9 cellular contexts compared by ENCODE assay signal in genomic region chr12:6964605-6965025, GRCh38. TPM values are rescaled to one million over a fixed set of nuclear protein-coding genes. Genes with fewer than 3 reads are reported as not detected.
A peak's percentile ranks its signal among the peaks of the same experiment; 100 is the strongest.
DNase-seq lines count a peak whose midpoint lies in the region; ATAC-seq and TF ChIP-seq lines count a peak whose summit lies in the region.
"Had no signal": no experiment of that assay in that cellular context is flagged by ENCODE, and none has a peak within 500 bp of the region (broad histone marks: within the 10 kb centered on the region; RNA-seq: fewer than 3 reads in every experiment).

No MANE protein-coding gene starts in this region.

- H3K4me3 ChIP-seq in ACC112 (ENCODE audit: low read depth, low read length) (no peak overlapping the region), testis (no peak overlapping the region)

- H3K27ac Mint-ChIP-seq in central memory CD8-positive, alpha-beta T cell (ENCODE audit: low read depth), result peak overlapping the region; percentile 55
- H3K27ac Mint-ChIP-seq in natural killer cell, result peak overlapping the region; percentile 80 to 82

- no peak for TF ChIP-seq CTCF in natural killer cell (IDR thresholded peaks at IDR 0.05)
- TF ChIP-seq CTCF in testis (IDR thresholded peaks at IDR 0.05), result no peak

- TF ChIP-seq POLR2A in testis (IDR thresholded peaks at IDR 0.05), result no peak

- H3K27me3 Mint-ChIP-seq in central memory CD8-positive, alpha-beta T cell, result no peaks in the 10 kb centered on the region
- no peaks in the 10 kb centered on the region for H3K27me3 Mint-ChIP-seq in natural killer cell (ENCODE audit: low read depth in 2 of 2)

- H3K9me3 ChIP-seq in KOPT-K1 (ENCODE audit: insufficient read depth, low read length, poor library complexity, severe bottlenecking), result no peaks in the 10 kb centered on the region
- H3K9me3 ChIP-seq in testis, result no peaks in the 10 kb centered on the region

- H3K27me3 ChIP-seq in ACC112 (ENCODE audit: insufficient read depth, low read length) (no peaks in the 10 kb centered on the region), testis (no peaks in the 10 kb centered on the region)

- intact Hi-C loops in natural killer cell (cut with micrococcal nuclease), result loop anchor here (1.0 kb wide), 2 partner anchors 20 to 40 kb away; partner anchors contain the start of gene C12orf57
- intact Hi-C loops in testis (cut with DNase I; ENCODE audit: low total_unique reads), result no loop called here

- peaks cover 47% of the 10 kb centered on the region for H3K4me1 Mint-ChIP-seq in central memory CD8-positive, alpha-beta T cell
- peaks cover 32 to 43% of the 10 kb centered on the region in 2 donors for H3K4me1 Mint-ChIP-seq in natural killer cell

- peaks cover 21% of the 10 kb centered on the region for H3K79me2 ChIP-seq in ACC112 (ENCODE audit: control insufficient read depth, insufficient read depth, low read length, unreplicated experiment)

- H3K36me3 ChIP-seq in ACC112 (ENCODE audit: insufficient read depth, low read length), result peaks cover 12% of the 10 kb centered on the region; the same call in 1 of the 2 replicates
- H3K36me3 ChIP-seq in KOPT-K1 (ENCODE audit: insufficient read depth, low read length), result peaks cover 73% of the 10 kb centered on the region
- no peaks in the 10 kb centered on the region for H3K36me3 ChIP-seq in testis (ENCODE audit: low read depth, missing control alignments)

- no peak overlapping the region for H2AFZ ChIP-seq in ACC112 (ENCODE audit: low read length, unreplicated experiment)

- H3K36me3 Mint-ChIP-seq in central memory CD8-positive, alpha-beta T cell (ENCODE audit: insufficient read depth), result peaks cover 51% of the 10 kb centered on the region
- peaks cover 6% of the 10 kb centered on the region for H3K36me3 Mint-ChIP-seq in natural killer cell

- DNase-seq in central memory CD8-positive, alpha-beta T cell (ENCODE audit: low spot score in 2 of 2), result no peak
- DNase-seq in natural killer cell, result no peak
- DNase-seq in NOMO-1 treated with dmso at 0.1 percent for 144 hours (lab: John Stamatoyannopoulos, UW; ENCODE audit: unreplicated experiment), result no peak
- no peak for DNase-seq in testis
- no peak for DNase-seq in NCI-H187 treated with DMSO at 0.1 percent for 48 hours (lab: John Stamatoyannopoulos, UW)

- peaks cover 27% of the 10 kb centered on the region for H3K4me1 ChIP-seq in ACC112 (ENCODE audit: control insufficient read depth, insufficient read depth, low read length, unreplicated experiment)
- H3K4me1 ChIP-seq in testis, result peaks cover 33% of the 10 kb centered on the region

- no peak for ATAC-seq in central memory CD8-positive, alpha-beta T cell (replicated peaks; ENCODE audit: extremely low read depth, poor library complexity, severe bottlenecking)
- ATAC-seq in natural killer cell, result no peak
- ATAC-seq in GM18858 (IDR thresholded peaks at IDR 0.05; ENCODE audit: unreplicated experiment), result no peak

- 63 to 75% methylated on average over 5 to 8 of the region's 8 CpGs for WGBS in testis, 2 donors

- H3K27ac ChIP-seq in ACC112 (ENCODE audit: low read depth, low read length), result peak overlapping the region; percentile 15; the same call in 1 of the 2 replicates
- peak overlapping the region; percentile 59 for H3K27ac ChIP-seq in KOPT-K1 (ENCODE audit: low read depth, low read length, poor library complexity, severe bottlenecking)
- H3K27ac ChIP-seq in testis, result peak overlapping the region in 1 of 2 donors; percentile 79

- no peaks in the 10 kb centered on the region for H3K9me3 Mint-ChIP-seq in central memory CD8-positive, alpha-beta T cell
- H3K9me3 Mint-ChIP-seq in natural killer cell, result no peaks in the 10 kb centered on the region

- no peak overlapping the region for H3K4me3 Mint-ChIP-seq in central memory CD8-positive, alpha-beta T cell
- H3K4me3 Mint-ChIP-seq in natural killer cell, result no peak overlapping the region

RNA-seq across cellular contexts. Expression of gene PHB2, which starts 5.8 kb away (rescaled TPM):
- total RNA-seq in natural killer cell, result 100 to 1,000 TPM; 123 to 133 (median 127) TPM
- 100 to 1,000 TPM; 118 to 153 TPM for total RNA-seq in testis
- polyA plus RNA-seq in testis (ENCODE audit: insufficient read depth, low read depth, low replicate concordance), result 97.3 TPM

RNA-seq across cellular contexts. Expression of gene EMG1, which starts 6.1 kb away (rescaled TPM):
- 10 to 100 TPM; 22.1 to 30.4 (median 23.3) TPM for total RNA-seq in natural killer cell
- total RNA-seq in testis, result 10 to 100 TPM; 40.2 to 45.5 TPM
- 36.7 TPM for polyA plus RNA-seq in testis (ENCODE audit: insufficient read depth, low read depth, low replicate concordance)

RNA-seq across cellular contexts. Expression of gene PTPN6, which starts 13.5 kb away (rescaled TPM):
- total RNA-seq in natural killer cell (100 to 1,000 TPM; 279 to 357 (median 312) TPM), testis (1 to 10 TPM; 3.7 to 9.1 TPM)
- 19.1 TPM for polyA plus RNA-seq in testis (ENCODE audit: insufficient read depth, low read depth, low replicate concordance)

RNA-seq across cellular contexts. Expression of gene C12orf57, which starts 20.8 kb away (rescaled TPM):
- total RNA-seq in natural killer cell (100 to 1,000 TPM; 125 to 157 (median 126) TPM), testis (100 to 1,000 TPM; 143 to 236 TPM)
- polyA plus RNA-seq in testis (ENCODE audit: insufficient read depth, low read depth, low replicate concordance), result 141 TPM

RNA-seq across cellular contexts. Expression of gene RNU7-1, which starts 21.0 kb away (rescaled TPM):
- not detected for total RNA-seq in natural killer cell
- not detected for total RNA-seq in testis
- not detected for polyA plus RNA-seq in testis (ENCODE audit: insufficient read depth, low read depth, low replicate concordance)
- total RNA-seq: epithelial cell of proximal tubule had no signal

Comparison
In these comparisons a context has a peak if more than half of its experiments do, and no peak if none do; other contexts are left out.
1. RNA of gene PTPN6, which starts 13.5 kb away (total RNA-seq): 279 to 357 TPM in natural killer cell; 3.7 to 9.1 TPM in testis; every median in the first group is over 10 times any median in the second.